8 cellular contexts compared by ENCODE assay signal in genomic region chr6:16168858-16169257, GRCh38. TPM values are rescaled to one million over a fixed set of nuclear protein-coding genes. Genes with fewer than 3 reads are reported as not detected.
DNase-seq lines count a peak whose midpoint lies in the region; TF ChIP-seq lines count a peak whose summit lies in the region.

No MANE protein-coding gene starts in this region.

- TF ChIP-seq CTCF in KMS-11 (conservative IDR thresholded peaks at IDR 0.05; ENCODE audit: low read depth, low read length) = 0 out of 2 replicates have a peak, but pooled peaks have one; percentile 20
- TF ChIP-seq CTCF in coronary artery (IDR thresholded peaks at IDR 0.05) = no peak
- TF ChIP-seq CTCF in suprapubic skin (IDR thresholded peaks at IDR 0.05) = peak in 1 of 2 donors; percentile 16

- H4K20me1 ChIP-seq in KMS-11 (ENCODE audit: insufficient read depth) = no peaks in the 10 kb centered on the region

- TF ChIP-seq EP300 in suprapubic skin (IDR thresholded peaks at IDR 0.05) = no peak

- H3K4me3 ChIP-seq in KMS-11 (IDR thresholded peaks at IDR 0.05; ENCODE audit: insufficient read depth, low read depth, low read length) = no peak overlapping the region
- H3K4me3 ChIP-seq in coronary artery = no peak overlapping the region
- no peak overlapping the region for H3K4me3 ChIP-seq in suprapubic skin

- TF ChIP-seq POLR2A in suprapubic skin (IDR thresholded peaks at IDR 0.05) = no peak

- no peak overlapping the region for H3K9ac ChIP-seq in KMS-11

- peaks cover 9% of the 10 kb centered on the region for H3K4me1 ChIP-seq in KMS-11 (ENCODE audit: low read depth, poor library complexity, severe bottlenecking)
- no peaks in the 10 kb centered on the region for H3K4me1 ChIP-seq in suprapubic skin

- H3K79me2 ChIP-seq in KMS-11 (ENCODE audit: insufficient read depth, low read depth) = no peaks in the 10 kb centered on the region

- no peaks in the 10 kb centered on the region for H3K36me3 ChIP-seq in KMS-11 (ENCODE audit: insufficient read depth)
- H3K36me3 ChIP-seq in suprapubic skin = no peaks in the 10 kb centered on the region

- WGBS in suprapubic skin = 71% methylated on average over 3 of the region's 3 CpGs

- H3K4me2 ChIP-seq in KMS-11 = no peak overlapping the region

- H2AFZ ChIP-seq in KMS-11 (ENCODE audit: low read depth) = no peak overlapping the region

- H3K27ac ChIP-seq in KMS-11 = no peak overlapping the region
- no peak overlapping the region for H3K27ac ChIP-seq in coronary artery
- no peak overlapping the region for H3K27ac ChIP-seq in suprapubic skin

- DNase-seq in EL (peak; percentile 39), SHP77 (lab: John Stamatoyannopoulos, UW) (peak; percentile 8 to 41), globus pallidus (ENCODE audit: low spot score) (peak; percentile 81), superior temporal gyrus (ENCODE audit: extremely low spot score) (peak; percentile 81), coronary artery (ENCODE audit: low spot score) (no peak), NCI-H187 (lab: John Stamatoyannopoulos, UW) (no peak), suprapubic skin (ENCODE audit: low spot score in 2 of 2) (no peak)

- H3K27me3 ChIP-seq in KMS-11 (ENCODE audit: insufficient read depth, low read depth) = no peaks in the 10 kb centered on the region
- H3K27me3 ChIP-seq in suprapubic skin = no peaks in the 10 kb centered on the region

- no peaks in the 10 kb centered on the region for H3K9me3 ChIP-seq in suprapubic skin

RNA-seq across cellular contexts. Expression of gene MYLIP, which starts 40.0 kb away (rescaled TPM):
- total RNA-seq in suprapubic skin = 10 to 100 TPM; 25.9 to 53.0 (median 36.5) TPM

Comparison
In these comparisons a context has a peak if more than half of its experiments do, and no peak if none do; other contexts are left out.
1. DNase-seq: peak in EL (single experiment), SHP77 (2 of 2), globus pallidus (single experiment) and superior temporal gyrus (single experiment); none in coronary artery (single experiment), NCI-H187 (0 of 2) and suprapubic skin (0 of 2).